ENCODE assay signal across 9 cellular contexts in the genomic region with DNA sequence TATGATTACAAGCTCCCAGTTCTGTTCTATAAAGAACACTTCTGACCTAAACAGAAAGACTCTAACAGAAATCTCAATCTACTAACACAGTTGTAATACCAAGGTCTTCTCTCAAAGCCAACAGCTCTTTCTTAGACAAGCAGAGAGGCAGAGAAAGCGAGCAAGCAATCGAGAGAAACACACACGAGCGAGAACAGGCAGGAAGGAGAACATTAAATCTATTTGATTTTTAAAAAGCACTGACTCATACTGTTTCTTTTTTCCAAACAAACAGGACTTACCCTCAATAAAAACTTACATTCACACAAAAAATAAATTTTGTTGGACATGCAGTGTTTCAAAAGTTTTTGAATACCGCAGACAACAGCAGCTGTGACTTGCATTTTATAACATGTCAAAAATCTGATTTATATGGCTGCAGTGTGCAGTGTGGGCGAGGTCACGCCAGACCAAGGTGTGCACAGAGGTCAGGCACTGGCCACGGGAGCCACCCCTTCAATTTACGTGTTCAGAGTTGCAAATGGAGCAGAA. TPM values are rescaled to one million over a fixed set of nuclear protein-coding genes. Genes with fewer than 3 reads are reported as not detected.
A peak's percentile ranks its signal among the peaks of the same experiment; 100 is the strongest.
DNase-seq lines count a peak whose midpoint lies in the region; ATAC-seq, FAIRE-seq and TF ChIP-seq lines count a peak whose summit lies in the region.
"Had no signal": no experiment of that assay in that cellular context is flagged by ENCODE, and none has a peak within 500 bp of the region (broad histone marks: within the 10 kb centered on the region; RNA-seq: fewer than 3 reads in every experiment).

A gene with protein sequence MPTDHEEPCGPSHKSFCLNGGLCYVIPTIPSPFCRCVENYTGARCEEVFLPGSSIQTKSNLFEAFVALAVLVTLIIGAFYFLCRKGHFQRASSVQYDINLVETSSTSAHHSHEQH (minus strand): TSS at position 404 of the 531 bp plus-strand sequence. CDS start 1,194 bp downstream, outside the sequence.

- FAIRE-seq in GM12891 (lab: Jason Lieb, UNC), result peak; percentile 57
- FAIRE-seq in endothelial cell of umbilical vein (lab: Jason Lieb, UNC), result no peak

- no peaks in the 10 kb centered on the region for H3K4me1 ChIP-seq in endothelial cell of umbilical vein (ENCODE audit: control insufficient read depth, extremely low read depth, insufficient read depth, low read length)
- peaks cover 14% of the 10 kb centered on the region for H3K4me1 ChIP-seq in psoas muscle

- intact Hi-C loops in endothelial cell of umbilical vein (cut with micrococcal nuclease), result no loop called here
- intact Hi-C loops in psoas muscle (cut with DNase I), result no loop called here

- no peak within 1 kb of the TSS for H3K4me3 Mint-ChIP-seq in T-cell
- H3K4me3 Mint-ChIP-seq: activated naive CD4-positive, alpha-beta T cell treated with anti-CD3 and anti-CD28 coated beads, Interleukin-2, amount 50 U/mL, for 24 hours had no signal

- H3K4me2 ChIP-seq in endothelial cell of umbilical vein (ENCODE audit: insufficient read depth, low read length), result peak within 1 kb of the TSS; percentile 22

- no peak within 1 kb of the TSS for H3K27ac ChIP-seq in endothelial cell of umbilical vein (ENCODE audit: insufficient read depth, low read depth, low read length)
- peak within 1 kb of the TSS; percentile 77 for H3K27ac ChIP-seq in psoas muscle

- ATAC-seq in psoas muscle, result peak; percentile 90 to 98 (median 97)
- ATAC-seq in T-cell (replicated peaks in 1 of 4), result no peak

- H3K36me3 ChIP-seq in endothelial cell of umbilical vein (ENCODE audit: control insufficient read depth in 2 of 2, extremely low read depth in 1 of 2, insufficient read depth in 2 of 2, low read length in 2 of 2) (no peaks in the 10 kb centered on the region), psoas muscle (ENCODE audit: insufficient read depth in 1 of 2, low read depth in 1 of 2) (no peaks in the 10 kb centered on the region)

- no peak within 1 kb of the TSS for H3K9ac ChIP-seq in endothelial cell of umbilical vein (replicated peaks; ENCODE audit: extremely low read depth, insufficient read depth, low read length)

- H3K4me3 ChIP-seq in endothelial cell of umbilical vein (replicated peaks in 1 of 3; ENCODE audit: insufficient read depth in 1 of 3, low read depth in 1 of 3, low read length in 3 of 3) (no peak within 1 kb of the TSS), psoas muscle (peak within 1 kb of the TSS; percentile 65)

- no peaks in the 10 kb centered on the region for H3K9me1 ChIP-seq in endothelial cell of umbilical vein (replicated peaks; ENCODE audit: control insufficient read depth, extremely low read depth, insufficient read depth, low read length)

- dilution Hi-C loops in endothelial cell of umbilical vein (cut with MboI; ENCODE audit: extremely low pct_ligation_motif_present, low sequenced_read_pairs), result no loop called here

- no TSS peak for BruUV-seq in endothelial cell of umbilical vein (replicated peaks; lab: Mats Ljungman, UMichigan)

- H4K20me1 ChIP-seq in endothelial cell of umbilical vein (replicated peaks; ENCODE audit: control insufficient read depth, extremely low read depth, insufficient read depth, low read length), result no peaks in the 10 kb centered on the region

- DNase-seq in GM12891 (ENCODE audit: insufficient read length, low spot score), result peak; percentile 1
- peak; percentile 68 for DNase-seq in NCI-H526 treated with DMSO at 0.1 percent for 48 hours (lab: John Stamatoyannopoulos, UW)
- DNase-seq in endothelial cell of umbilical vein (ENCODE audit: low read depth, low spot score), result peak; percentile 17
- DNase-seq in psoas muscle, result peak in 1 of 2 donors; percentile 61
- no peak for DNase-seq in NCI-H1048 (lab: John Stamatoyannopoulos, UW)
- DNase-seq in NCI-H345 (lab: John Stamatoyannopoulos, UW), result no peak
- DNase-seq in stimulated activated CD8-positive, alpha-beta memory T cell treated with anti-CD3 and anti-CD28 coated beads, Interleukin-4, amount 100 ng/mL, for 48 hours, result no peak
- no peak for DNase-seq in T-cell

- CTCF ChIA-PET in endothelial cell of umbilical vein (lab: Charles Lee) (interaction anchor here (0.8 to 1.1 kb wide), 2 partner anchors 9 to 139 kb away, joined by 3 read pairs; no protein-coding TSS in a partner anchor), T-cell (lab: Charles Lee) (interaction anchor here in 1 of 2 donors (0.5 kb wide), 1 partner anchor 51 kb away, joined by 3 read pairs; no protein-coding TSS in a partner anchor)

- 6 to 14% (median 7%) methylated on average over 9 of the region's 9 CpGs for WGBS in psoas muscle, 3 donors

- no peak for TF ChIP-seq POLR2A in GM12891 (IDR thresholded peaks at IDR 0.05; ENCODE audit: low read depth, low read length)
- TF ChIP-seq POLR2A in endothelial cell of umbilical vein (IDR thresholded peaks at IDR 0.05; ENCODE audit: low read depth, low read length), result no peak

- no peak within 1 kb of the TSS for H3K27ac Mint-ChIP-seq in T-cell
- H3K27ac Mint-ChIP-seq: activated naive CD4-positive, alpha-beta T cell treated with anti-CD3 and anti-CD28 coated beads, Interleukin-2, amount 50 U/mL, for 24 hours had no signal

- no peaks in the 10 kb centered on the region for H3K9me3 ChIP-seq in endothelial cell of umbilical vein (replicated peaks; ENCODE audit: control insufficient read depth, insufficient read depth, low read length)
- no peaks in the 10 kb centered on the region for H3K9me3 ChIP-seq in psoas muscle

- no peaks in the 10 kb centered on the region for H3K36me3 Mint-ChIP-seq in T-cell
- H3K36me3 Mint-ChIP-seq: activated naive CD4-positive, alpha-beta T cell treated with anti-CD3 and anti-CD28 coated beads, Interleukin-2, amount 50 U/mL, for 24 hours had no signal

- no peaks in the 10 kb centered on the region for H3K79me2 ChIP-seq in endothelial cell of umbilical vein (ENCODE audit: control insufficient read depth, insufficient read depth, low read length)

- H3K27me3 Mint-ChIP-seq in T-cell, result peaks cover 39 to 40% of the 10 kb centered on the region in 2 donors

- no peak within 1 kb of the TSS for H2AFZ ChIP-seq in endothelial cell of umbilical vein (ENCODE audit: low read depth, low read length)

- POLR2A ChIA-PET in endothelial cell of umbilical vein (lab: Charles Lee), result no interaction called here
- POLR2A ChIA-PET in T-cell (lab: Charles Lee), result no interaction called here

- peaks cover 0 to 22% of the 10 kb centered on the region in 2 experiments for H3K27me3 ChIP-seq in endothelial cell of umbilical vein (ENCODE audit: control insufficient read depth in 2 of 2, insufficient read depth in 2 of 2, low read length in 2 of 2)
- H3K27me3 ChIP-seq in psoas muscle (ENCODE audit: insufficient read depth in 3 of 3, low read length in 2 of 3), result no peaks in the 10 kb centered on the region

- no peak for TF ChIP-seq CTCF in endothelial cell of umbilical vein (IDR thresholded peaks at IDR 0.05; ENCODE audit: extremely low read depth in 1 of 2, insufficient read depth in 1 of 2, low read depth in 1 of 2, low read length in 2 of 2)
- TF ChIP-seq CTCF in psoas muscle (IDR thresholded peaks at IDR 0.05), result no peak

- H3K4me1 Mint-ChIP-seq in T-cell, result peaks cover 2 to 6% (median 6%) of the 10 kb centered on the region in 3 donors

- H3K9me3 Mint-ChIP-seq in T-cell, result peaks cover 6 to 8% (median 6%) of the 10 kb centered on the region in 3 donors

TF ChIP-seq in GM12891, 5 proteins besides CTCF, POLR2A, EP300 and RAD21:
- TF ChIP-seq POU2F2 (IDR thresholded peaks at IDR 0.05; ENCODE audit: low read depth, low read length) (no peak), SPI1 (IDR thresholded peaks at IDR 0.05; ENCODE audit: low read depth, low read length) (no peak), POLR2AphosphoS5 (IDR thresholded peaks at IDR 0.05; ENCODE audit: low read depth, low read length) (no peak), TAF1 (IDR thresholded peaks at IDR 0.05; ENCODE audit: low read depth, low read length) (no peak), PAX5 (IDR thresholded peaks at IDR 0.05; ENCODE audit: insufficient read depth, low read length, severe bottlenecking) (no peak)

TF ChIP-seq in endothelial cell of umbilical vein, 7 proteins besides CTCF, POLR2A, EP300 and RAD21:
- TF ChIP-seq MYC (IDR thresholded peaks at IDR 0.05; ENCODE audit: low read depth, low read length), result no peak
- no peak for TF ChIP-seq EZH2 (IDR thresholded peaks at IDR 0.05; ENCODE audit: borderline replicate concordance, low read depth, low read length, severe bottlenecking)
- TF ChIP-seq POLR2AphosphoS5 (IDR thresholded peaks at IDR 0.05; ENCODE audit: insufficient read depth, low read depth, low read length), result no peak
- TF ChIP-seq GATA2 (IDR thresholded peaks at IDR 0.05; ENCODE audit: insufficient read depth, insufficient read length, low read depth, low read length), result no peak
- no peak for TF ChIP-seq JUN (IDR thresholded peaks at IDR 0.05; ENCODE audit: borderline replicate concordance, insufficient read depth, insufficient read length, low read depth)
- TF ChIP-seq, protein P1, sequence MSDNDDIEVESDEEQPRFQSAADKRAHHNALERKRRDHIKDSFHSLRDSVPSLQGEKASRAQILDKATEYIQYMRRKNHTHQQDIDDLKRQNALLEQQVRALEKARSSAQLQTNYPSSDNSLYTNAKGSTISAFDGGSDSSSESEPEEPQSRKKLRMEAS (IDR thresholded peaks at IDR 0.05; ENCODE audit: insufficient read depth, insufficient read length), result no peak
- TF ChIP-seq FOS (IDR thresholded peaks at IDR 0.05; ENCODE audit: borderline replicate concordance, insufficient read depth, low read length), result no peak

RNA-seq across cellular contexts. Expression of the gene that starts here (rescaled TPM):
- polyA plus RNA-seq in GM12891 (2012; ENCODE audit: low read depth, missing spikeins), result 4.5 TPM
- total RNA-seq in endothelial cell of umbilical vein (not detected in 2 replicates), psoas muscle (10 to 100 TPM in 2 of 4 donors, 1 to 10 TPM in 2; 2.5 to 14.4 (median 9.0) TPM), T-cell (under 1 TPM in 3 of 5 donors, not detected in 2; 0.06 to 0.20 (median 0.09) TPM)
- polyA plus RNA-seq in endothelial cell of umbilical vein (not detected in 2 replicates), psoas muscle (10 to 100 TPM in 1 of 3 donors, 1 to 10 TPM in 1, under 1 TPM in 1; 0.98 to 30.0 (median 5.7) TPM)
- not detected in 2 replicates for polyA plus RNA-seq in endothelial cell of umbilical vein (2011; cell fraction: cytosol; rRNA removed)
- polyA plus RNA-seq in endothelial cell of umbilical vein (2011; cell fraction: nucleus; rRNA removed), result not detected in 2 replicates
- 0.08 and 0.50 TPM in 2 replicates for polyA plus RNA-seq in endothelial cell of umbilical vein (2012)
- polyA minus RNA-seq in endothelial cell of umbilical vein, result not detected in 2 replicates
- polyA minus RNA-seq in endothelial cell of umbilical vein (2011; cell fraction: cytosol; rRNA and poly(A)+ RNA removed), result 13.1 TPM
- polyA minus RNA-seq in endothelial cell of umbilical vein (2011; cell fraction: nucleus; rRNA and poly(A)+ RNA removed), result not detected in 2 replicates

Comparison
In these comparisons a context has a peak if more than half of its experiments do, and no peak if none do; other contexts are left out.
1. DNase-seq: peak in GM12891 (single experiment), NCI-H526 treated with DMSO at 0.1 percent for 48 hours (single experiment) and endothelial cell of umbilical vein (single experiment); none in NCI-H1048 (single experiment), NCI-H345 (single experiment), stimulated activated CD8-positive, alpha-beta memory T cell treated with anti-CD3 and anti-CD28 coated beads, Interleukin-4, amount 100 ng/mL, for 48 hours (single experiment) and T-cell (0 of 34).
2. ATAC-seq: peak in psoas muscle (4 of 4); none in T-cell (0 of 4).